Comparison of ENCODE assay signal across 14 cellular contexts in genomic region chr5:33049298-33049697, GRCh38.
DNase-seq lines count a peak whose midpoint lies in the region; ATAC-seq and TF ChIP-seq lines count a peak whose summit lies in the region.
"Had no signal": no experiment of that assay in that cellular context is flagged by ENCODE, and none has a peak within 500 bp of the region (broad histone marks: within the 10 kb centered on the region; RNA-seq: fewer than 3 reads in every experiment).

No MANE protein-coding gene starts in this region.

- H3K4me3 ChIP-seq in GM23248 (no peak overlapping the region), PC-9 (no peak overlapping the region), smooth muscle cell (no peak overlapping the region), sigmoid colon (no peak overlapping the region)
- H3K4me3 ChIP-seq: ascending aorta, lung, thoracic aorta had no signal

- H3K9me2 ChIP-seq in GM23248 (ENCODE audit: insufficient read depth) (no peaks in the 10 kb centered on the region), PC-9 (ENCODE audit: insufficient read depth) (no peaks in the 10 kb centered on the region)

- no peak for TF ChIP-seq EP300 in sigmoid colon (IDR thresholded peaks at IDR 0.05)

- H3K4me2 ChIP-seq in GM23248 (ENCODE audit: unreplicated experiment) (peak overlapping the region; percentile 25), PC-9 (peak overlapping the region; percentile 41), smooth muscle cell (no peak overlapping the region)

- H3F3A ChIP-seq in GM23248 (ENCODE audit: insufficient read depth) = peaks cover 4% of the 10 kb centered on the region; the same call in 1 of the 2 replicates
- peaks cover 9% of the 10 kb centered on the region; the same call in 1 of the 2 replicates for H3F3A ChIP-seq in PC-9 (ENCODE audit: insufficient read depth, low read depth)
- H3F3A ChIP-seq in smooth muscle cell (ENCODE audit: low read depth) = no peaks in the 10 kb centered on the region

- TF ChIP-seq CTCF in PC-9 (conservative IDR thresholded peaks at IDR 0.05) = no peak
- no peak for TF ChIP-seq CTCF in smooth muscle cell (IDR thresholded peaks at IDR 0.05; ENCODE audit: borderline replicate concordance, insufficient read depth, poor library complexity, severe bottlenecking)
- no peak for TF ChIP-seq CTCF in sigmoid colon (IDR thresholded peaks at IDR 0.05)

- H3K27ac ChIP-seq in GM23248 = peak overlapping the region; percentile 72
- peak overlapping the region; percentile 41 for H3K27ac ChIP-seq in PC-9
- peak overlapping the region; percentile 71 for H3K27ac ChIP-seq in epithelial cell of prostate
- peak overlapping the region; percentile 56 for H3K27ac ChIP-seq in smooth muscle cell (ENCODE audit: low read depth)
- H3K27ac ChIP-seq in sigmoid colon = no peak overlapping the region

- H3K9me3 ChIP-seq in GM23248 (ENCODE audit: low read depth) (no peaks in the 10 kb centered on the region), PC-9 (ENCODE audit: insufficient read depth, low read depth) (0 out of 2 replicates have a peak, but pooled peaks cover 2% of the 10 kb centered on the region), smooth muscle cell (replicated peaks; ENCODE audit: low read depth) (peaks cover 5% of the 10 kb centered on the region), sigmoid colon (peaks cover 0 to 4% (median 0%) of the 10 kb centered on the region in 4 donors)

- DNase-seq in GM23248 (peak; percentile 71), PC-9 (peak in 1 of 2 experiments; percentile 84), epithelial cell of prostate (ENCODE audit: low read depth, low spot score) (no peak), smooth muscle cell (lab: John Stamatoyannopoulos, UW; ENCODE audit: unreplicated experiment) (no peak), DMS153 (lab: John Stamatoyannopoulos, UW) (no peak), sigmoid colon (no peak)
- DNase-seq: activated gamma-delta T cell, NCI-H1105 treated with DMSO at 0.1 percent for 48 hours, NCI-H2227 treated with DMSO at 0.1 percent for 48 hours had no signal

- CTCF ChIA-PET in PC-9 (lab: Charles Lee) = interaction anchor here (0.6 to 1.0 kb wide), 2 partner anchors 251 to 828 kb away, joined by 3 read pairs; no protein-coding TSS in a partner anchor

- BruUV-seq in PC-9 (replicated peaks; lab: Mats Ljungman, UMichigan) = no TSS peak

- intact Hi-C loops in PC-9 (cut with micrococcal nuclease; ENCODE audit: unreplicated experiment) (loop anchor here (1.0 to 2.0 kb wide), 3 partner anchors 100 to 339 kb away; no protein-coding TSS in a partner anchor), sigmoid colon (cut with DNase I) (no loop called here)

- no peaks in the 10 kb centered on the region for H3K79me2 ChIP-seq in GM23248 (ENCODE audit: insufficient read depth)
- H3K79me2 ChIP-seq in PC-9 (ENCODE audit: low read depth) = no peaks in the 10 kb centered on the region
- H3K79me2 ChIP-seq in smooth muscle cell (ENCODE audit: low read depth) = no peaks in the 10 kb centered on the region

- peaks cover 36% of the 10 kb centered on the region for H3K4me1 ChIP-seq in GM23248 (ENCODE audit: insufficient read depth)
- H3K4me1 ChIP-seq in PC-9 (replicated peaks; ENCODE audit: insufficient read depth) = peaks cover 32% of the 10 kb centered on the region
- no peaks in the 10 kb centered on the region for H3K4me1 ChIP-seq in smooth muscle cell (ENCODE audit: low read depth)
- H3K4me1 ChIP-seq in sigmoid colon = no peaks in the 10 kb centered on the region

- H3K36me3 ChIP-seq in GM23248 (ENCODE audit: low read depth) = no peaks in the 10 kb centered on the region
- no peaks in the 10 kb centered on the region for H3K36me3 ChIP-seq in PC-9 (ENCODE audit: low read depth)
- H3K36me3 ChIP-seq in smooth muscle cell (ENCODE audit: low read depth) = peaks cover 6% of the 10 kb centered on the region
- H3K36me3 ChIP-seq in sigmoid colon = no peaks in the 10 kb centered on the region
- H3K36me3 ChIP-seq: ascending aorta, thoracic aorta had no signal

- POLR2A ChIA-PET in PC-9 (lab: Charles Lee; ENCODE audit: unreplicated experiment) = interaction anchor here (0.6 to 0.9 kb wide), 3 partner anchors 24 to 216 kb away, joined by 5 to 9 read pairs (median 7); no protein-coding TSS in a partner anchor

- peak overlapping the region; percentile 60 for H2AFZ ChIP-seq in GM23248
- H2AFZ ChIP-seq in PC-9 = 0 out of 2 replicates have a peak overlapping the region, but pooled peaks have one; percentile 2
- peak overlapping the region; percentile 48 for H2AFZ ChIP-seq in smooth muscle cell (ENCODE audit: low read depth)

- in situ Hi-C loops in GM23248 (cut with MboI) = no loop called here

- H3K9ac ChIP-seq in GM23248 = peak overlapping the region; percentile 56; the same call in 1 of the 2 replicates
- no peak overlapping the region for H3K9ac ChIP-seq in smooth muscle cell (ENCODE audit: low read depth)

- ATAC-seq in GM18517 (IDR thresholded peaks at IDR 0.05; ENCODE audit: unreplicated experiment) (no peak), HG02623 (IDR thresholded peaks at IDR 0.05; ENCODE audit: unreplicated experiment) (no peak)

- H3K27me3 ChIP-seq in GM23248 (replicated peaks; ENCODE audit: insufficient read depth) = no peaks in the 10 kb centered on the region
- no peaks in the 10 kb centered on the region for H3K27me3 ChIP-seq in PC-9 (ENCODE audit: insufficient read depth, low read depth)
- no peaks in the 10 kb centered on the region for H3K27me3 ChIP-seq in smooth muscle cell (ENCODE audit: low read depth)
- no peaks in the 10 kb centered on the region for H3K27me3 ChIP-seq in sigmoid colon
- H3K27me3 ChIP-seq: ascending aorta had no signal

- no peak for TF ChIP-seq POLR2A in sigmoid colon (IDR thresholded peaks at IDR 0.05)

- no peaks in the 10 kb centered on the region for H4K20me1 ChIP-seq in GM23248 (ENCODE audit: insufficient read depth)
- H4K20me1 ChIP-seq in PC-9 (ENCODE audit: insufficient read depth) = no peaks in the 10 kb centered on the region
- no peaks in the 10 kb centered on the region for H4K20me1 ChIP-seq in smooth muscle cell (ENCODE audit: low read depth)

- 65 to 74% methylated on average over 6 of the region's 6 CpGs for WGBS in GM23248 (ENCODE audit: low coverage in 1 of 2, low lambda C conversion rate in 2 of 2, missing lambda C conversion rate in 2 of 2), 2 experiments
- WGBS in smooth muscle cell (ENCODE audit: low lambda C conversion rate) = 96% methylated on average over 6 of the region's 6 CpGs
- WGBS in sigmoid colon, 2 donors = 85 to 90% methylated on average over 6 of the region's 6 CpGs

Comparison
In these comparisons a context has a peak if more than half of its experiments do, and no peak if none do; other contexts are left out.
1. H2AFZ ChIP-seq: peak in every context shown above with its lines; median percentile 60 in GM23248; 48 in smooth muscle cell; 2 in PC-9.
2. H3K27ac ChIP-seq: peak in GM23248 (single experiment), PC-9 (single experiment), epithelial cell of prostate (single experiment) and smooth muscle cell (single experiment); none in sigmoid colon (0 of 4).